13 cellular contexts compared by ENCODE assay signal in the genomic region with DNA sequence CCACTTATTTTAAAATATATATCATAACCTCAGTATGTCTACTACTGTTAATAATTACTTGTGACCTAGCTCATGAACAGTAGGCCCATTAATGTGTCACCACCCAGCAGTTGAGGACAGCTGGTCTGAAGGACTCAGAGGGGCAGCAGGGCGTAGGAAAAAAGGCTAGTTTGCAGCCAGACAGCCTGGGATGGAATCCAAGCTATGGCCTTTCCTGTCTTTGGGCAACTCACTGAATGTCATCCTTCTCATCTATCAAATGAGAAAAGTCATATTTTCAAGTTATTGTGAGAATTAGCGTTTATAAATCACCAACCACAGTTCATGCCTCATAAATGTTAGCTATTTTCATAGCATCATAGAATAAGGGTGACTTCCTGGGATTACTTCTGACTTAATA. TPM values are rescaled to one million over a fixed set of nuclear protein-coding genes. Genes with fewer than 3 reads are reported as not detected.
DNase-seq lines count a peak whose midpoint lies in the region; ATAC-seq and TF ChIP-seq lines count a peak whose summit lies in the region.
"Had no signal": no experiment of that assay in that cellular context is flagged by ENCODE, and none has a peak within 500 bp of the region (broad histone marks: within the 10 kb centered on the region; RNA-seq: fewer than 3 reads in every experiment).

No MANE protein-coding gene starts in this region.

- TF ChIP-seq POLR2A in suprapubic skin (IDR thresholded peaks at IDR 0.05): no peak

- H3K36me3 Mint-ChIP-seq in HFFc6 (ENCODE audit: low read depth): no peaks in the 10 kb centered on the region

- no peak for TF ChIP-seq EP300 in suprapubic skin (IDR thresholded peaks at IDR 0.05)

- no peak overlapping the region for H3K4me3 Mint-ChIP-seq in HFFc6

- H3K27ac Mint-ChIP-seq in HFFc6: peak overlapping the region; percentile 43

- H3K27me3 ChIP-seq in suprapubic skin: no peaks in the 10 kb centered on the region

- no peaks in the 10 kb centered on the region for H3K36me3 ChIP-seq in suprapubic skin

- H3K4me1 ChIP-seq in suprapubic skin: no peaks in the 10 kb centered on the region

- H3K4me3 ChIP-seq in suprapubic skin: no peak overlapping the region

- no peaks in the 10 kb centered on the region for H3K9me3 Mint-ChIP-seq in HFFc6

- no peak for TF ChIP-seq CTCF in HFFc6 (IDR thresholded peaks at IDR 0.05)
- no peak for TF ChIP-seq CTCF in suprapubic skin (IDR thresholded peaks at IDR 0.05)

- no peaks in the 10 kb centered on the region for H3K9me3 ChIP-seq in suprapubic skin

- WGBS in suprapubic skin: 48% methylated on average over 2 of the region's 2 CpGs

- H3K27ac ChIP-seq in suprapubic skin: no peak overlapping the region

- peak; percentile 60 for ATAC-seq in left lobe of liver
- ATAC-seq in HG03439 (IDR thresholded peaks at IDR 0.05; ENCODE audit: unreplicated experiment): no peak

- peaks cover 2% of the 10 kb centered on the region; the same call in 1 of the 2 replicates for H3K27me3 Mint-ChIP-seq in HFFc6 (ENCODE audit: insufficient read depth)

- peaks cover 42% of the 10 kb centered on the region for H3K4me1 Mint-ChIP-seq in HFFc6 (ENCODE audit: low read depth)

- DNase-seq in Ammon's horn (ENCODE audit: low spot score) (peak; percentile 70), HFFc6 (peak; percentile 5), amniotic epithelial cell (ENCODE audit: low read depth) (peak; percentile 27), left lobe of liver (ENCODE audit: low spot score) (no peak), suprapubic skin (ENCODE audit: low spot score in 2 of 2) (no peak), NCI-H146 (lab: John Stamatoyannopoulos, UW) (no peak), NCI-H2196 treated with DMSO at 0.1 percent for 48 hours (lab: John Stamatoyannopoulos, UW; ENCODE audit: unreplicated experiment) (no peak)
- DNase-seq: activated T-cell treated with anti-CD3 and anti-CD28 coated beads, Interleukin-2, amount 50 U/mL, for 48 hours; KG1; mammary epithelial cell; NCI-H2227 treated with DMSO at 0.1 percent for 48 hours; SIG-M5 had no signal

RNA-seq across cellular contexts. Expression of gene DENND5B, which starts 12.3 kb away (rescaled TPM):
- total RNA-seq in HFFc6 (2021; fragmentation: NEBNext Ultra II Directional; extraction: Animal tissue kit (Norgen Biotek cat#: 25700)): 10 to 100 TPM in 3 of 6 experiments, 1 to 10 TPM in 3; 9.5 to 11.4 (median 10.1) TPM
- 18.6 TPM for total RNA-seq in left lobe of liver
- 1 to 10 TPM; 1.6 to 9.7 (median 5.8) TPM for total RNA-seq in suprapubic skin

Comparison
In these comparisons a context has a peak if more than half of its experiments do, and no peak if none do; other contexts are left out.
1. DNase-seq: peak in Ammon's horn (single experiment), HFFc6 (single experiment) and amniotic epithelial cell (single experiment); none in left lobe of liver (single experiment), suprapubic skin (0 of 2), NCI-H146 (single experiment) and NCI-H2196 treated with DMSO at 0.1 percent for 48 hours (single experiment).